1 cellular context compared by ENCODE assay signal in genomic region chr3:105334138-105334882, GRCh38.
TF ChIP-seq lines count a peak whose summit lies in the region.

No MANE protein-coding gene starts in this region.

TF ChIP-seq in A549, 52 proteins besides CTCF, POLR2A, EP300 and RAD21 (continued from another document):
- TF ChIP-seq, protein P1, sequence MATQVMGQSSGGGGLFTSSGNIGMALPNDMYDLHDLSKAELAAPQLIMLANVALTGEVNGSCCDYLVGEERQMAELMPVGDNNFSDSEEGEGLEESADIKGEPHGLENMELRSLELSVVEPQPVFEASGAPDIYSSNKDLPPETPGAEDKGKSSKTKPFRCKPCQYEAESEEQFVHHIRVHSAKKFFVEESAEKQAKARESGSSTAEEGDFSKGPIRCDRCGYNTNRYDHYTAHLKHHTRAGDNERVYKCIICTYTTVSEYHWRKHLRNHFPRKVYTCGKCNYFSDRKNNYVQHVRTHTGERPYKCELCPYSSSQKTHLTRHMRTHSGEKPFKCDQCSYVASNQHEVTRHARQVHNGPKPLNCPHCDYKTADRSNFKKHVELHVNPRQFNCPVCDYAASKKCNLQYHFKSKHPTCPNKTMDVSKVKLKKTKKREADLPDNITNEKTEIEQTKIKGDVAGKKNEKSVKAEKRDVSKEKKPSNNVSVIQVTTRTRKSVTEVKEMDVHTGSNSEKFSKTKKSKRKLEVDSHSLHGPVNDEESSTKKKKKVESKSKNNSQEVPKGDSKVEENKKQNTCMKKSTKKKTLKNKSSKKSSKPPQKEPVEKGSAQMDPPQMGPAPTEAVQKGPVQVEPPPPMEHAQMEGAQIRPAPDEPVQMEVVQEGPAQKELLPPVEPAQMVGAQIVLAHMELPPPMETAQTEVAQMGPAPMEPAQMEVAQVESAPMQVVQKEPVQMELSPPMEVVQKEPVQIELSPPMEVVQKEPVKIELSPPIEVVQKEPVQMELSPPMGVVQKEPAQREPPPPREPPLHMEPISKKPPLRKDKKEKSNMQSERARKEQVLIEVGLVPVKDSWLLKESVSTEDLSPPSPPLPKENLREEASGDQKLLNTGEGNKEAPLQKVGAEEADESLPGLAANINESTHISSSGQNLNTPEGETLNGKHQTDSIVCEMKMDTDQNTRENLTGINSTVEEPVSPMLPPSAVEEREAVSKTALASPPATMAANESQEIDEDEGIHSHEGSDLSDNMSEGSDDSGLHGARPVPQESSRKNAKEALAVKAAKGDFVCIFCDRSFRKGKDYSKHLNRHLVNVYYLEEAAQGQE (IDR thresholded peaks at IDR 0.05) = no peak
- TF ChIP-seq HOXA7 (CRISPR knock-in tag; IDR thresholded peaks at IDR 0.05) = no peak
- TF ChIP-seq CBX2 (IDR thresholded peaks at IDR 0.05; ENCODE audit: borderline replicate concordance, low read depth) = no peak
- TF ChIP-seq HOXB13 (CRISPR knock-in tag; IDR thresholded peaks at IDR 0.05; ENCODE audit: low read depth) = no peak
- TF ChIP-seq KDM1A (IDR thresholded peaks at IDR 0.05; ENCODE audit: low read depth) = no peak
- TF ChIP-seq SMC3 (IDR thresholded peaks at IDR 0.05) = no peak
- no peak for TF ChIP-seq ZFP36 (IDR thresholded peaks at IDR 0.05; ENCODE audit: borderline replicate concordance, partially characterized antibody)
- TF ChIP-seq JUN (IDR thresholded peaks at IDR 0.05) = no peak
